Comparison of ENCODE assay signal across 8 cellular contexts in the genomic region with DNA sequence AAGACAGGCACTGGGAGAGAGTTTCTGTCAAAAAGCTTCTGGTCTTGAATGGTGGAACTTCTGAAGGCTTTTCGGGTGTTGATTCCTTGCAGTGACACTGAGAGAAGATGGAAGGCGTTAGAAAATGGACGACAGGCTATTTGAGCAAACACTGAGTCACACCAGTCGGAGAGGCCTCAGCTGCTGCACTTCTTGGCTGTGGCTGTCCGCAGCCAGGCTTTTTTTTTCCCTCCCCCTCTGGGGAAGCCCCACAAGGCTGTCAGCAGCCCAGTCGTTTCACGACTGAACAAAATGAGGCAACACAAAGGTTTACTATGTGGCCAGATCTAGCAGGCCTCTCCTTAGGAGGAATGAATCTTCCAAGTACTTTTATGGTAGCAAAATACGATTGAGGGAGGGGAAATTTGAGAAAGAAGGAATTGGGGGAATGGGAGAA. TPM values are rescaled to one million over a fixed set of nuclear protein-coding genes. Genes with fewer than 3 reads are reported as not detected.
DNase-seq lines count a peak whose midpoint lies in the region; ATAC-seq, FAIRE-seq and TF ChIP-seq lines count a peak whose summit lies in the region.

No MANE protein-coding gene starts in this region.

- peaks cover 40% of the 10 kb centered on the region for H3K36me3 Mint-ChIP-seq in CD4-positive, CD25-positive, alpha-beta regulatory T cell

- H3K27ac Mint-ChIP-seq in CD4-positive, CD25-positive, alpha-beta regulatory T cell: peak overlapping the region; percentile 88 to 91 (median 89)

- dilution Hi-C loops in keratinocyte (cut with MboI; ENCODE audit: extremely low pct_ligation_motif_present, low sequenced_read_pairs): loop anchor here (25.0 kb wide), 1 partner anchor 169 kb away; no protein-coding TSS in a partner anchor

- no peaks in the 10 kb centered on the region for H3K27me3 ChIP-seq in CD4-positive, CD25-positive, alpha-beta regulatory T cell (ENCODE audit: control insufficient read depth, insufficient read depth, low read length)
- no peaks in the 10 kb centered on the region for H3K27me3 ChIP-seq in PC-3 (ENCODE audit: low read length)
- no peaks in the 10 kb centered on the region for H3K27me3 ChIP-seq in body of pancreas
- no peaks in the 10 kb centered on the region for H3K27me3 ChIP-seq in keratinocyte (ENCODE audit: control insufficient read depth, extremely low read depth, insufficient read depth, low read length)

- peak overlapping the region; percentile 57 for H3K9ac ChIP-seq in PC-3 (ENCODE audit: low read length)
- H3K9ac ChIP-seq in keratinocyte (ENCODE audit: control insufficient read depth, extremely low read depth, insufficient read depth, low read length): peak overlapping the region; percentile 6

- peak overlapping the region; percentile 54; the same call in 1 of the 2 replicates for H2AFZ ChIP-seq in PC-3 (ENCODE audit: low read length)
- H2AFZ ChIP-seq in keratinocyte (ENCODE audit: control insufficient read depth, low read length): no peak overlapping the region

- POLR2A ChIA-PET in PC-3 (lab: Charles Lee; ENCODE audit: unreplicated experiment): no interaction called here

- peaks cover 5% of the 10 kb centered on the region for H3F3A ChIP-seq in PC-3 (ENCODE audit: low read length, unreplicated experiment)

- no peak for TF ChIP-seq CTCF in PC-3 (conservative IDR thresholded peaks at IDR 0.05; ENCODE audit: low read depth, low read length)
- TF ChIP-seq CTCF in body of pancreas (IDR thresholded peaks at IDR 0.05): no peak
- no peak for TF ChIP-seq CTCF in keratinocyte (optimal IDR thresholded peaks at IDR 0.05 in 1 of 3, IDR thresholded peaks at IDR 0.05 in 1 of 3, conservative IDR thresholded peaks at IDR 0.05 in 1 of 3; ENCODE audit: extremely low read depth in 1 of 3, insufficient read depth in 2 of 3, low read length in 3 of 3)

- no peaks in the 10 kb centered on the region for H3K9me2 ChIP-seq in PC-3 (replicated peaks; ENCODE audit: low read length)

- H3K4me3 ChIP-seq in CD4-positive, CD25-positive, alpha-beta regulatory T cell (ENCODE audit: low read depth, low read length): peak overlapping the region; percentile 10
- H3K4me3 ChIP-seq in PC-3 (ENCODE audit: low read length): no peak overlapping the region
- H3K4me3 ChIP-seq in body of pancreas: no peak overlapping the region
- no peak overlapping the region for H3K4me3 ChIP-seq in keratinocyte (ENCODE audit: control insufficient read depth in 2 of 3, extremely low read depth in 1 of 3, insufficient read depth in 2 of 3, low read depth in 1 of 3, low read length in 3 of 3)

- H3K4me2 ChIP-seq in PC-3 (ENCODE audit: low read length) (peak overlapping the region; percentile 18; the same call in 1 of the 2 replicates), keratinocyte (ENCODE audit: control insufficient read depth, extremely low read depth, insufficient read depth, low read depth, low read length) (no peak overlapping the region)

- H3K4me3 Mint-ChIP-seq in CD4-positive, CD25-positive, alpha-beta regulatory T cell: peak overlapping the region in 3 of 4 donors; percentile 29 to 69 (median 41)

- H3K4me1 Mint-ChIP-seq in CD4-positive, CD25-positive, alpha-beta regulatory T cell: peaks cover 24 to 62% (median 45%) of the 10 kb centered on the region in 4 donors

- no peaks in the 10 kb centered on the region for H3K9me1 ChIP-seq in keratinocyte (ENCODE audit: control insufficient read depth, extremely low read depth, insufficient read depth, low read length)

- no peak for TF ChIP-seq POLR2A in body of pancreas (IDR thresholded peaks at IDR 0.05)

- ATAC-seq in CD4-positive, CD25-positive, alpha-beta regulatory T cell (ENCODE audit: low read depth in 2 of 2): peak; percentile 61 to 73
- ATAC-seq in GM21515 (IDR thresholded peaks at IDR 0.05; ENCODE audit: unreplicated experiment) (peak; percentile 52), PC-3 (peak; percentile 89), body of pancreas (peak; percentile 67)

- WGBS in body of pancreas, 2 donors: 25 to 30% methylated on average over 8 of the region's 8 CpGs

- H3K9me3 ChIP-seq in CD4-positive, CD25-positive, alpha-beta regulatory T cell (ENCODE audit: control insufficient read depth in 2 of 2, low read length in 2 of 2): no peaks in the 10 kb centered on the region
- H3K9me3 ChIP-seq in PC-3 (ENCODE audit: low read length) (no peaks in the 10 kb centered on the region), body of pancreas (no peaks in the 10 kb centered on the region), keratinocyte (ENCODE audit: control insufficient read depth, low read depth, low read length) (no peaks in the 10 kb centered on the region)

- H3K27ac ChIP-seq in CD4-positive, CD25-positive, alpha-beta regulatory T cell (ENCODE audit: insufficient read depth, low read length, poor library complexity, severe bottlenecking): peak overlapping the region; percentile 49
- H3K27ac ChIP-seq in PC-3 (ENCODE audit: low read length): peak overlapping the region; percentile 70
- peak overlapping the region in 3 of 4 donors; percentile 10 to 63 (median 35) for H3K27ac ChIP-seq in body of pancreas
- H3K27ac ChIP-seq in keratinocyte (ENCODE audit: control insufficient read depth, insufficient read depth, low read length): peak overlapping the region; percentile 23

- H3K9me3 Mint-ChIP-seq in CD4-positive, CD25-positive, alpha-beta regulatory T cell: no peaks in the 10 kb centered on the region

- no peaks in the 10 kb centered on the region for H4K20me1 ChIP-seq in PC-3 (ENCODE audit: low read length)
- H4K20me1 ChIP-seq in keratinocyte (ENCODE audit: control insufficient read depth, extremely low read depth, insufficient read depth, low read length): no peaks in the 10 kb centered on the region

- H3K79me2 ChIP-seq in PC-3 (ENCODE audit: low read length): peaks cover 14% of the 10 kb centered on the region
- H3K79me2 ChIP-seq in keratinocyte (ENCODE audit: control insufficient read depth, insufficient read depth, low read length): peaks cover 7% of the 10 kb centered on the region

- CTCF ChIA-PET in PC-3 (lab: Charles Lee): no interaction called here

- peaks cover 31% of the 10 kb centered on the region for H3K4me1 ChIP-seq in CD4-positive, CD25-positive, alpha-beta regulatory T cell (ENCODE audit: control insufficient read depth, insufficient read depth, low read length, poor library complexity, severe bottlenecking)
- H3K4me1 ChIP-seq in PC-3 (ENCODE audit: insufficient read depth, low read length): peaks cover 17% of the 10 kb centered on the region
- peaks cover 17% of the 10 kb centered on the region for H3K4me1 ChIP-seq in body of pancreas
- H3K4me1 ChIP-seq in keratinocyte (ENCODE audit: control insufficient read depth, extremely low read depth, insufficient read depth, low read length): peaks cover 14% of the 10 kb centered on the region

- intact Hi-C loops in PC-3 (cut with micrococcal nuclease): loop anchor here (5.0 to 10.0 kb wide), 2 partner anchors 136 to 189 kb away; no protein-coding TSS in a partner anchor
- intact Hi-C loops in body of pancreas (cut with DNase I): loop anchor here (10.0 kb wide), 1 partner anchor 196 kb away; no protein-coding TSS in a partner anchor

- no peak for FAIRE-seq in keratinocyte (lab: Jason Lieb, UNC)

- no peaks in the 10 kb centered on the region for H3K27me3 Mint-ChIP-seq in CD4-positive, CD25-positive, alpha-beta regulatory T cell

- peaks cover 58% of the 10 kb centered on the region for H3K36me3 ChIP-seq in CD4-positive, CD25-positive, alpha-beta regulatory T cell (ENCODE audit: control insufficient read depth, insufficient read depth, low read length)
- H3K36me3 ChIP-seq in PC-3 (ENCODE audit: low read depth, low read length) (peaks cover 45% of the 10 kb centered on the region), body of pancreas (replicated peaks in 1 of 2; ENCODE audit: insufficient read depth in 1 of 2, low read depth in 2 of 2) (peaks cover 0 to 10% of the 10 kb centered on the region in 2 donors), keratinocyte (ENCODE audit: control insufficient read depth in 2 of 2, extremely low read depth in 1 of 2, insufficient read depth in 2 of 2, low read length in 2 of 2) (peaks cover 23 to 40% of the 10 kb centered on the region in 2 experiments)

- DNase-seq in CD4-positive, CD25-positive, alpha-beta regulatory T cell: peak in 1 of 3 donors; percentile 60
- DNase-seq in PC-3 (peak; percentile 71), body of pancreas (peak in 3 of 4 donors; percentile 52 to 86 (median 79)), keratinocyte (ENCODE audit: low read depth, low spot score) (no peak), SW 1271 (lab: John Stamatoyannopoulos, UW) (no peak), NCI-H1105 treated with DMSO at 0.1 percent for 48 hours (lab: John Stamatoyannopoulos, UW) (no peak)
- peak; percentile 78 for DNase-seq in stimulated activated CD4-positive, alpha-beta T cell treated with anti-CD3 and anti-CD28 coated beads, Interleukin-15, amount 100 ng/mL, for 24 hours

- BruUV-seq in PC-3 (replicated peaks; lab: Mats Ljungman, UMichigan): no TSS peak

RNA-seq across cellular contexts. Expression of a gene that starts 25.9 kb away (rescaled TPM):
- total RNA-seq in CD4-positive, CD25-positive, alpha-beta regulatory T cell: 0.47 TPM
- under 1 TPM in 2 of 4 donors, not detected in 2; 0.07 to 0.21 TPM for polyA plus RNA-seq in CD4-positive, CD25-positive, alpha-beta regulatory T cell
- total RNA-seq in PC-3 (2014; rRNA removed): 4.7 TPM in 2 replicates
- total RNA-seq in body of pancreas: not detected
- polyA plus RNA-seq in keratinocyte: 0.94 to 2.5 TPM (median 1.4 TPM) in 3 replicates
- not detected for polyA plus RNA-seq in keratinocyte (2011; ENCODE audit: low read depth)
- polyA plus RNA-seq in keratinocyte (2011; cell fraction: cytosol; rRNA removed): 1.2 and 1.5 TPM in 2 replicates
- 2.1 and 2.7 TPM in 2 replicates for polyA plus RNA-seq in keratinocyte (2011; cell fraction: nucleus; rRNA removed)
- polyA plus RNA-seq in keratinocyte (2012; ENCODE audit: low replicate concordance): 0.41 and 1.6 TPM in 2 replicates
- 0.59 to 2.7 TPM (median 1.2 TPM) in 3 replicates for polyA minus RNA-seq in keratinocyte
- polyA minus RNA-seq in keratinocyte (2011; cell fraction: cytosol; rRNA and poly(A)+ RNA removed): 2.7 TPM
- 0.74 and 1.2 TPM in 2 replicates for polyA minus RNA-seq in keratinocyte (2011; cell fraction: nucleus; rRNA and poly(A)+ RNA removed)

RNA-seq across cellular contexts. Expression of a gene that starts 35.2 kb away (rescaled TPM):
- total RNA-seq in CD4-positive, CD25-positive, alpha-beta regulatory T cell: not detected
- polyA plus RNA-seq in CD4-positive, CD25-positive, alpha-beta regulatory T cell: not detected
- total RNA-seq in PC-3 (2014; rRNA removed): 0.40 and 0.47 TPM in 2 replicates
- total RNA-seq in body of pancreas: 1 to 10 TPM in 1 of 2 donors, not detected in 1; 1.3 TPM
- polyA plus RNA-seq in keratinocyte: 2.6 to 5.9 TPM (median 2.7 TPM) in 3 replicates
- polyA plus RNA-seq in keratinocyte (2011; ENCODE audit: low read depth): 1.1 TPM
- polyA plus RNA-seq in keratinocyte (2011; cell fraction: cytosol; rRNA removed): 0.95 and 2.5 TPM in 2 replicates
- 6.5 and 8.5 TPM in 2 replicates for polyA plus RNA-seq in keratinocyte (2011; cell fraction: nucleus; rRNA removed)
- polyA plus RNA-seq in keratinocyte (2012; ENCODE audit: low replicate concordance): 3.7 and 6.7 TPM in 2 replicates
- polyA minus RNA-seq in keratinocyte: 1.4 to 4.5 TPM (median 1.7 TPM) in 3 replicates
- polyA minus RNA-seq in keratinocyte (2011; cell fraction: cytosol; rRNA and poly(A)+ RNA removed): not detected
- polyA minus RNA-seq in keratinocyte (2011; cell fraction: nucleus; rRNA and poly(A)+ RNA removed): 0.39 and 1.3 TPM in 2 replicates

RNA-seq across cellular contexts. Expression of a gene that starts 43.7 kb away (rescaled TPM):
- total RNA-seq in CD4-positive, CD25-positive, alpha-beta regulatory T cell: not detected
- polyA plus RNA-seq in CD4-positive, CD25-positive, alpha-beta regulatory T cell: not detected
- total RNA-seq in PC-3 (2014; rRNA removed): not detected in 2 replicates
- total RNA-seq in body of pancreas: 1 to 10 TPM; 1.3 to 1.6 TPM
- 0.08 TPM in 1 of 3 replicates, not detected in the others for polyA plus RNA-seq in keratinocyte
- not detected for polyA plus RNA-seq in keratinocyte (2011; ENCODE audit: low read depth)
- not detected in 2 replicates for polyA plus RNA-seq in keratinocyte (2011; cell fraction: cytosol; rRNA removed)
- polyA plus RNA-seq in keratinocyte (2011; cell fraction: nucleus; rRNA removed): 0.20 and 0.31 TPM in 2 replicates
- 0.39 TPM in 1 of 2 replicates, not detected in the other for polyA plus RNA-seq in keratinocyte (2012; ENCODE audit: low replicate concordance)
- polyA minus RNA-seq in keratinocyte: 0.22 TPM in 1 of 3 replicates, not detected in the others
- not detected for polyA minus RNA-seq in keratinocyte (2011; cell fraction: cytosol; rRNA and poly(A)+ RNA removed)
- polyA minus RNA-seq in keratinocyte (2011; cell fraction: nucleus; rRNA and poly(A)+ RNA removed): not detected in 2 replicates

RNA-seq across cellular contexts. Expression of a gene that starts 51.6 kb away (rescaled TPM):
- total RNA-seq in CD4-positive, CD25-positive, alpha-beta regulatory T cell: 4.5 TPM
- polyA plus RNA-seq in CD4-positive, CD25-positive, alpha-beta regulatory T cell: 1 to 10 TPM; 3.8 to 8.3 (median 6.2) TPM
- total RNA-seq in PC-3 (2014; rRNA removed) (25.1 and 44.5 TPM in 2 replicates), body of pancreas (10 to 100 TPM; 28.8 to 31.3 TPM)
- polyA plus RNA-seq in keratinocyte: 13.4 to 19.3 TPM (median 16.7 TPM) in 3 replicates
- polyA plus RNA-seq in keratinocyte (2011; ENCODE audit: low read depth): 38.7 TPM
- 6.8 and 10.8 TPM in 2 replicates for polyA plus RNA-seq in keratinocyte (2011; cell fraction: cytosol; rRNA removed)
- polyA plus RNA-seq in keratinocyte (2011; cell fraction: nucleus; rRNA removed): 40.2 and 58.7 TPM in 2 replicates
- polyA plus RNA-seq in keratinocyte (2012; ENCODE audit: low replicate concordance): 33.3 and 36.1 TPM in 2 replicates
- 18.5 to 49.4 TPM (median 19.1 TPM) in 3 replicates for polyA minus RNA-seq in keratinocyte
- 18.6 TPM for polyA minus RNA-seq in keratinocyte (2011; cell fraction: cytosol; rRNA and poly(A)+ RNA removed)
- 24.6 and 25.2 TPM in 2 replicates for polyA minus RNA-seq in keratinocyte (2011; cell fraction: nucleus; rRNA and poly(A)+ RNA removed)

Comparison
In these comparisons a context has a peak if more than half of its experiments do, and no peak if none do; other contexts are left out.
1. DNase-seq: peak in PC-3 (single experiment), body of pancreas (3 of 4) and stimulated activated CD4-positive, alpha-beta T cell treated with anti-CD3 and anti-CD28 coated beads, Interleukin-15, amount 100 ng/mL, for 24 hours (single experiment); none in keratinocyte (single experiment), SW 1271 (0 of 2) and NCI-H1105 treated with DMSO at 0.1 percent for 48 hours (single experiment).
2. Peak in every context shown above with its lines, with median percentiles within 50 percentile points of each other: ATAC-seq and H3K27ac ChIP-seq.